8 cellular contexts compared by ENCODE assay signal in the genomic region with DNA sequence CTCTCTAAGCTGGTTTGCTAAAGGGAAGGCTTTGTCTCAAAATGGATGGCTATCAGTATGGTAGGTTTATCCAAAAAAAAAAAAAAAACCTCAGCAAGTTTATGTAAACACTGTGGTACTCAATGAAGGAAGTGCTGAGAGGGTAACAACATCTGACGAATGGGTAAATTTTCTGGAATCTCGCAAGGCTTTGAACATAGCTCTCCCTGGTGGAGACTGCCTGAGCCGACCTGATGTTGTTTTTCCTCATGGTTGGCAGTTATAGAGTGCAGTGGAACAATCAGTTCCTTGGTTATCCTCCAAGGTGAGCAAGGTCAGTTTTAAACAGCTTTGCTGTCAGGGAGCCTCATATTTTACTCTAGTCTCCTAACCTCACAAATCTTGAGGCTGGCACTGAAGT.
DNase-seq lines count a peak whose midpoint lies in the region; ATAC-seq and TF ChIP-seq lines count a peak whose summit lies in the region.

No MANE protein-coding gene starts in this region.

- H3K9me3 ChIP-seq in PC-3 (ENCODE audit: low read length), result no peaks in the 10 kb centered on the region
- no peaks in the 10 kb centered on the region for H3K9me3 ChIP-seq in psoas muscle

- H3K4me2 ChIP-seq in PC-3 (ENCODE audit: low read length), result 0 out of 2 replicates have a peak overlapping the region, but pooled peaks have one; percentile 1

- H3K4me3 ChIP-seq in PC-3 (ENCODE audit: low read length), result no peak overlapping the region
- H3K4me3 ChIP-seq in psoas muscle, result no peak overlapping the region

- 24 to 40% (median 40%) methylated on average over 3 of the region's 3 CpGs for WGBS in psoas muscle, 3 donors

- ATAC-seq in PC-3, result peak; percentile 55
- ATAC-seq in foreskin keratinocyte, result peak; percentile 54
- ATAC-seq in psoas muscle, result no peak
- no peak for ATAC-seq in HG03469 (IDR thresholded peaks at IDR 0.05; ENCODE audit: unreplicated experiment)

- no TSS peak for BruUV-seq in PC-3 (replicated peaks; lab: Mats Ljungman, UMichigan)

- H2AFZ ChIP-seq in PC-3 (ENCODE audit: low read length), result peak overlapping the region; percentile 17; the same call in 1 of the 2 replicates

- CTCF ChIA-PET in PC-3 (lab: Charles Lee), result interaction anchor here (1.2 kb wide), 1 partner anchor 300 kb away, joined by 3 read pairs; no protein-coding TSS in a partner anchor

- H3K27me3 ChIP-seq in PC-3 (ENCODE audit: low read length), result no peaks in the 10 kb centered on the region
- no peaks in the 10 kb centered on the region for H3K27me3 ChIP-seq in foreskin keratinocyte
- H3K27me3 ChIP-seq in psoas muscle (ENCODE audit: insufficient read depth in 3 of 3, low read length in 2 of 3), result peaks cover 0 to 3% (median 0%) of the 10 kb centered on the region in 3 donors

- intact Hi-C loops in PC-3 (cut with micrococcal nuclease) (loop anchor here (1.0 to 2.0 kb wide), 2 partner anchors 63 to 292 kb away; no protein-coding TSS in a partner anchor), psoas muscle (cut with DNase I) (no loop called here)

- POLR2A ChIA-PET in PC-3 (lab: Charles Lee; ENCODE audit: unreplicated experiment), result interaction anchor here (0.6 to 0.9 kb wide), 2 partner anchors 69 to 1579 kb away, joined by 4 to 6 read pairs; no protein-coding TSS in a partner anchor

- H4K20me1 ChIP-seq in PC-3 (ENCODE audit: low read length), result no peaks in the 10 kb centered on the region

- TF ChIP-seq CTCF in PC-3 (conservative IDR thresholded peaks at IDR 0.05; ENCODE audit: low read depth, low read length) (peak; percentile 87), foreskin keratinocyte (conservative IDR thresholded peaks at IDR 0.05) (peak; percentile 68), psoas muscle (IDR thresholded peaks at IDR 0.05) (peak; percentile 10)

- H3K9ac ChIP-seq in PC-3 (ENCODE audit: low read length), result peak overlapping the region; percentile 60

- no peaks in the 10 kb centered on the region for H3F3A ChIP-seq in PC-3 (ENCODE audit: low read length, unreplicated experiment)

- H3K36me3 ChIP-seq in PC-3 (ENCODE audit: low read depth, low read length) (no peaks in the 10 kb centered on the region), psoas muscle (ENCODE audit: insufficient read depth in 1 of 2, low read depth in 1 of 2) (no peaks in the 10 kb centered on the region)

- no peaks in the 10 kb centered on the region for H3K79me2 ChIP-seq in PC-3 (ENCODE audit: low read length)

- H3K27ac ChIP-seq in PC-3 (ENCODE audit: low read length), result peak overlapping the region; percentile 95
- no peak overlapping the region for H3K27ac ChIP-seq in foreskin keratinocyte
- no peak overlapping the region for H3K27ac ChIP-seq in psoas muscle

- H3K4me1 ChIP-seq in PC-3 (ENCODE audit: insufficient read depth, low read length) (peaks cover 37% of the 10 kb centered on the region), foreskin keratinocyte (peaks cover 5% of the 10 kb centered on the region), psoas muscle (no peaks in the 10 kb centered on the region)

- no peaks in the 10 kb centered on the region for H3K9me2 ChIP-seq in PC-3 (replicated peaks; ENCODE audit: low read length)

- peak; percentile 2 for DNase-seq in DMS153 treated with DMSO at 0.1 percent for 48 hours (lab: John Stamatoyannopoulos, UW; ENCODE audit: unreplicated experiment)
- DNase-seq in DMS153 (lab: John Stamatoyannopoulos, UW), result no peak
- DNase-seq in PC-3, result peak; percentile 77
- peak in 1 of 2 donors; percentile 36 for DNase-seq in foreskin keratinocyte
- DNase-seq in psoas muscle, result no peak
- DNase-seq in NCI-H526 treated with DMSO at 0.1 percent for 48 hours (lab: John Stamatoyannopoulos, UW), result no peak
- no peak for DNase-seq in NOMO-1 (lab: John Stamatoyannopoulos, UW; ENCODE audit: unreplicated experiment in 2 of 2)

Comparison
In these comparisons a context has a peak if more than half of its experiments do, and no peak if none do; other contexts are left out.
1. DNase-seq: peak in DMS153 treated with DMSO at 0.1 percent for 48 hours (single experiment) and PC-3 (single experiment); none in DMS153 (single experiment), psoas muscle (0 of 2), NCI-H526 treated with DMSO at 0.1 percent for 48 hours (single experiment) and NOMO-1 (0 of 2).
2. ATAC-seq: peak in PC-3 (single experiment) and foreskin keratinocyte (single experiment); none in psoas muscle (0 of 4) and HG03469 (single experiment).
3. CTCF ChIP-seq: peak in every context shown above with its lines; median percentile 87 in PC-3; 68 in foreskin keratinocyte; 10 in psoas muscle.